ENCODE assay signal across 8 cellular contexts in the genomic region with DNA sequence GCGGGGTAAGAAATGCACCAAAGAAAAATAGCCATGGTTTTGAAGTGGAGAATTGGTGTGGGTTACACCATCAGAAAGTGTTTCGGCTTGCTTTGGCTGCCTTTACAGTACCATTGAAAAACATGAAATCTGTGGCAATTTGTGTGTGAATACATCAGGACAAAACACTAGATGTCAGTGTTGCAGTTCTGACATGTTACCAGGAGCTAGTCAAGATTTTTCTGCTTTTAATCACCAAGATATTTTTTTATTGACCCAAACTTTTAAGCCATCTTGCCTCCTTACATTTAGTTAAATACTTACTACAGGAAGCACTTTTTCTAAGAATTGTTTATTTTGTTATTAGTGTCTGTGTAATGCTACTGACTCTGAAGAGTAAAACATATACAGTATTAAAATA. TPM values are rescaled to one million over a fixed set of nuclear protein-coding genes. Genes with fewer than 3 reads are reported as not detected.
DNase-seq lines count a peak whose midpoint lies in the region; ATAC-seq and TF ChIP-seq lines count a peak whose summit lies in the region.

No MANE protein-coding gene starts in this region.

- H3K18ac ChIP-seq in H9 (ENCODE audit: insufficient read length, low read depth, low read length): no peak overlapping the region

- H4K91ac ChIP-seq in H9 (ENCODE audit: insufficient read length, low read depth, low read length): no peak overlapping the region

- no peak overlapping the region for H3K9ac ChIP-seq in H9 (ENCODE audit: extremely low read depth, insufficient read length, low read length)

- no peaks in the 10 kb centered on the region for H4K20me1 ChIP-seq in H9 (ENCODE audit: control insufficient read depth, insufficient read depth, insufficient read length)

- H2BK12ac ChIP-seq in H9 (ENCODE audit: insufficient read length, low read depth, low read length): no peak overlapping the region

- no peak for ATAC-seq in stimulated activated memory B cell treated with anti-CD40 and anti-IgM and Interleukin-4, amounts not matched to agents 10 μg/mL and 1 μg/mL and 100 μg/mL, for 72 hours
- no peak for ATAC-seq in effector memory CD8-positive, alpha-beta T cell (replicated peaks)

- H4K8ac ChIP-seq in H9 (replicated peaks; ENCODE audit: insufficient read length, low read depth, low read length): no peak overlapping the region

- H3K4me3 Mint-ChIP-seq in H9: no peak overlapping the region
- H3K4me3 Mint-ChIP-seq in stimulated activated memory B cell treated with anti-CD40 and anti-IgM and Interleukin-4, amounts not matched to agents 10 μg/mL and 1 μg/mL and 100 μg/mL, for 72 hours: no peak overlapping the region
- no peak overlapping the region for H3K4me3 Mint-ChIP-seq in effector memory CD8-positive, alpha-beta T cell

- H4K5ac ChIP-seq in H9 (ENCODE audit: insufficient read length, low read depth, low read length): no peak overlapping the region

- TF ChIP-seq CTCF in H9 (conservative IDR thresholded peaks at IDR 0.05) (peak; percentile 61), fibroblast of villous mesenchyme (IDR thresholded peaks at IDR 0.05; ENCODE audit: insufficient read depth, low read depth, low read length) (peak; percentile 59)

- H3K4me1 ChIP-seq in H9 (ENCODE audit: insufficient read depth, low read length): peaks cover 5% of the 10 kb centered on the region; the same call in 1 of the 2 replicates

- no peak overlapping the region for H2BK120ac ChIP-seq in H9 (ENCODE audit: low read depth, low read length, poor library complexity, severe bottlenecking)

- H3K4me3 ChIP-seq in fibroblast of villous mesenchyme (ENCODE audit: low read depth, low read length): no peak overlapping the region

- H2BK20ac ChIP-seq in H9 (ENCODE audit: low read depth, low read length, poor library complexity, severe bottlenecking): no peak overlapping the region

- DNase-seq in DMS 273 (lab: John Stamatoyannopoulos, UW; ENCODE audit: unreplicated experiment): peak; percentile 66
- no peak for DNase-seq in H9
- peak; percentile 88 for DNase-seq in OCI-M1 (lab: John Stamatoyannopoulos, UW)
- DNase-seq in fibroblast of villous mesenchyme (ENCODE audit: low read depth): peak; percentile 60
- DNase-seq in stimulated activated CD4-positive, alpha-beta T cell treated with anti-CD3 and anti-CD28 coated beads, Interleukin-12 subunit alpha, Interleukin-12 subunit beta, amount 100 ng/mL, for 4 hours: no peak
- no peak for DNase-seq in activated T-cell treated with anti-CD3 and anti-CD28 coated beads, Interleukin-2, amount 50 U/mL, for 48 hours
- DNase-seq in effector memory CD8-positive, alpha-beta T cell: no peak

- no CpG with 5 or more reads among the region's 2 CpGs for WGBS in H9 (ENCODE audit: extremely low coverage, insufficient read length, low lambda C conversion rate)

- no peak overlapping the region for H2BK15ac ChIP-seq in H9 (ENCODE audit: low read depth, low read length)

- no peak overlapping the region for H2BK5ac ChIP-seq in H9 (ENCODE audit: insufficient read length, low read length)

- H3K14ac ChIP-seq in H9 (ENCODE audit: insufficient read depth, low read length): no peak overlapping the region

- no peak overlapping the region for H3T11ph ChIP-seq in H9 (ENCODE audit: low read length)

- H2AK5ac ChIP-seq in H9 (ENCODE audit: insufficient read length, low read length): no peak overlapping the region

- no peaks in the 10 kb centered on the region for H3K9me3 ChIP-seq in H9 (ENCODE audit: control insufficient read depth, low read depth, low read length)

- H3K23me2 ChIP-seq in H9 (ENCODE audit: insufficient read length, low read depth, low read length, poor library complexity, severe bottlenecking): no peaks in the 10 kb centered on the region

- H3K27me3 Mint-ChIP-seq in H9 (ENCODE audit: low read depth): no peaks in the 10 kb centered on the region
- no peaks in the 10 kb centered on the region for H3K27me3 Mint-ChIP-seq in stimulated activated memory B cell treated with anti-CD40 and anti-IgM and Interleukin-4, amounts not matched to agents 10 μg/mL and 1 μg/mL and 100 μg/mL, for 72 hours
- no peaks in the 10 kb centered on the region for H3K27me3 Mint-ChIP-seq in effector memory CD8-positive, alpha-beta T cell

- H3K4me1 Mint-ChIP-seq in H9: peaks cover 76 to 88% of the 10 kb centered on the region in 2 experiments
- peaks cover 16% of the 10 kb centered on the region for H3K4me1 Mint-ChIP-seq in stimulated activated memory B cell treated with anti-CD40 and anti-IgM and Interleukin-4, amounts not matched to agents 10 μg/mL and 1 μg/mL and 100 μg/mL, for 72 hours
- H3K4me1 Mint-ChIP-seq in effector memory CD8-positive, alpha-beta T cell (ENCODE audit: low read depth in 2 of 2): peaks cover 15 to 30% of the 10 kb centered on the region in 2 donors

- H2AFZ ChIP-seq in H9 (ENCODE audit: low read length): no peak overlapping the region

- H3K79me1 ChIP-seq in H9 (ENCODE audit: insufficient read depth, low read depth, low read length, poor library complexity, severe bottlenecking): peaks cover under 1% of the 10 kb centered on the region

- H3K27me3 ChIP-seq in H9 (ENCODE audit: insufficient read depth, low read length): no peaks in the 10 kb centered on the region

- no peak overlapping the region for H3K4ac ChIP-seq in H9 (ENCODE audit: low read depth, low read length)

- H3K4me2 ChIP-seq in H9 (ENCODE audit: insufficient read depth, insufficient read length, low read length): no peak overlapping the region

- no peak overlapping the region for H3K56ac ChIP-seq in H9 (ENCODE audit: insufficient read length, low read depth, low read length)

- H3K36me3 Mint-ChIP-seq in H9 (ENCODE audit: insufficient read depth in 1 of 3, low read depth in 3 of 3): peaks cover 4 to 14% (median 13%) of the 10 kb centered on the region in 3 experiments
- peaks cover 24% of the 10 kb centered on the region for H3K36me3 Mint-ChIP-seq in stimulated activated memory B cell treated with anti-CD40 and anti-IgM and Interleukin-4, amounts not matched to agents 10 μg/mL and 1 μg/mL and 100 μg/mL, for 72 hours
- H3K36me3 Mint-ChIP-seq in effector memory CD8-positive, alpha-beta T cell (ENCODE audit: insufficient read depth): peaks cover 5% of the 10 kb centered on the region

- no peaks in the 10 kb centered on the region for H3K9me3 Mint-ChIP-seq in H9
- no peaks in the 10 kb centered on the region for H3K9me3 Mint-ChIP-seq in stimulated activated memory B cell treated with anti-CD40 and anti-IgM and Interleukin-4, amounts not matched to agents 10 μg/mL and 1 μg/mL and 100 μg/mL, for 72 hours
- no peaks in the 10 kb centered on the region for H3K9me3 Mint-ChIP-seq in effector memory CD8-positive, alpha-beta T cell

- H3K27ac Mint-ChIP-seq in H9: peak overlapping the region; percentile 72 to 87 (median 75); a peak in 6 of 7 replicates
- H3K27ac Mint-ChIP-seq in stimulated activated memory B cell treated with anti-CD40 and anti-IgM and Interleukin-4, amounts not matched to agents 10 μg/mL and 1 μg/mL and 100 μg/mL, for 72 hours: no peak overlapping the region
- H3K27ac Mint-ChIP-seq in effector memory CD8-positive, alpha-beta T cell: no peak overlapping the region

- H3K79me2 ChIP-seq in H9 (ENCODE audit: insufficient read depth, low read length): no peaks in the 10 kb centered on the region

- no peak overlapping the region for H3K23ac ChIP-seq in H9 (ENCODE audit: insufficient read length, low read depth, low read length)

- no peak overlapping the region for H3K27ac ChIP-seq in H9 (ENCODE audit: insufficient read length, low read depth, low read length)

RNA-seq across cellular contexts. Expression of gene RRP15, which starts 14.3 kb away (rescaled TPM):
- total RNA-seq in H9 (2021) (48.7 and 54.0 TPM in 2 replicates), fibroblast of villous mesenchyme (7.8 and 10.6 TPM in 2 replicates)

RNA-seq across cellular contexts. Expression of gene TGFB2, which starts 45.7 kb away (rescaled TPM):
- 0.13 TPM in 1 of 2 replicates, not detected in the other for total RNA-seq in H9 (2021)
- total RNA-seq in fibroblast of villous mesenchyme: 28.0 and 36.3 TPM in 2 replicates

Comparison
In these comparisons a context has a peak if more than half of its experiments do, and no peak if none do; other contexts are left out.
1. DNase-seq: peak in DMS 273 (single experiment), OCI-M1 (single experiment) and fibroblast of villous mesenchyme (single experiment); none in H9 (single experiment), stimulated activated CD4-positive, alpha-beta T cell treated with anti-CD3 and anti-CD28 coated beads, Interleukin-12 subunit alpha, Interleukin-12 subunit beta, amount 100 ng/mL, for 4 hours (single experiment), activated T-cell treated with anti-CD3 and anti-CD28 coated beads, Interleukin-2, amount 50 U/mL, for 48 hours (0 of 2) and effector memory CD8-positive, alpha-beta T cell (0 of 3).
2. H3K27ac Mint-ChIP-seq: peak in H9 (3 of 3); none in stimulated activated memory B cell treated with anti-CD40 and anti-IgM and Interleukin-4, amounts not matched to agents 10 μg/mL and 1 μg/mL and 100 μg/mL, for 72 hours (single experiment) and effector memory CD8-positive, alpha-beta T cell (0 of 2).
3. RNA of gene TGFB2, which starts 45.7 kb away (total RNA-seq): 28.0 to 36.3 TPM in fibroblast of villous mesenchyme; 0.13 TPM in H9; every median in the first group is over 10 times any median in the second.